Comparison of ENCODE assay signal across 1 cellular context in the genomic region with DNA sequence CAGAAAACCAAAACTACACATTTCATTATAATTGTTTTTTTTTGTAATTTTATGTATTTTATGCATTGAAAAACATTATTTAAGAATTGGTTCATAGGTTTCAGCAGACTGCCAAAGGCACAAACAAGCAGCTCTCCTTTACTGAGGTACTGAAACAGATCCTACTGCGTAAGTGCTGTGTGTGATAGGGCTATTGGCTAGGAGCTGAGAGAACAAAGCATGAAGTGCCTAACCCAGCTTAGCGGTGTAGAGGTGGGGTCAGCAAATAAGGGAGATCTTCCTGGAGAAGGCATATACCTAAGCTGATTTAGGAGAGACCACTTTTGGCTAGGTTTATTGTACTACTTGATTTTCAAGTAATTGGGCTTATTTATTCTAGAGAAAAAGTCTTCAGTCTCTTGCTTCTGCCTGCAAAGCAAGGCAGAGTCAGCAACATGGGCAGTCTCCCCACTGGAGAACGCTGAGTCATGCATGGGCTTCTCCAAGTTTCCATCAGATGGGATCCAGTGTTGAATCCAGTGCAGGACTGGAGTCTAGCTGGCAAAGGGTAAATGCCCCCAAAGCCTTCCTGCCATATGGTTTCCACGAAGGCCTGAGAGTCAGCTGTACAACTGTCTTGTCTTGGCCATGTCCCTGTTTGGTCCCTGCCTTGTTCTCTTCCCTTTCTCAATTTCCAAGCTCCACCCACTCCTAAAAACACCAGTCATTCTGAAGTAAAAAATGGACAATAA.
TF ChIP-seq lines count a peak whose summit lies in the region.

No MANE protein-coding gene starts in this region.

TF ChIP-seq in endothelial cell of umbilical vein, 7 proteins besides CTCF, POLR2A, EP300 and RAD21:
- no peak for TF ChIP-seq FOS (IDR thresholded peaks at IDR 0.05; ENCODE audit: borderline replicate concordance, insufficient read depth, low read length)
- no peak for TF ChIP-seq POLR2AphosphoS5 (IDR thresholded peaks at IDR 0.05; ENCODE audit: insufficient read depth, low read depth, low read length)
- no peak for TF ChIP-seq GATA2 (IDR thresholded peaks at IDR 0.05; ENCODE audit: insufficient read depth, insufficient read length, low read depth, low read length)
- TF ChIP-seq MAX (IDR thresholded peaks at IDR 0.05; ENCODE audit: insufficient read depth, insufficient read length) = no peak
- no peak for TF ChIP-seq MYC (IDR thresholded peaks at IDR 0.05; ENCODE audit: low read depth, low read length)
- TF ChIP-seq EZH2 (IDR thresholded peaks at IDR 0.05; ENCODE audit: borderline replicate concordance, low read depth, low read length, severe bottlenecking) = no peak
- no peak for TF ChIP-seq JUN (IDR thresholded peaks at IDR 0.05; ENCODE audit: borderline replicate concordance, insufficient read depth, insufficient read length, low read depth)
